In the genomic region with DNA sequence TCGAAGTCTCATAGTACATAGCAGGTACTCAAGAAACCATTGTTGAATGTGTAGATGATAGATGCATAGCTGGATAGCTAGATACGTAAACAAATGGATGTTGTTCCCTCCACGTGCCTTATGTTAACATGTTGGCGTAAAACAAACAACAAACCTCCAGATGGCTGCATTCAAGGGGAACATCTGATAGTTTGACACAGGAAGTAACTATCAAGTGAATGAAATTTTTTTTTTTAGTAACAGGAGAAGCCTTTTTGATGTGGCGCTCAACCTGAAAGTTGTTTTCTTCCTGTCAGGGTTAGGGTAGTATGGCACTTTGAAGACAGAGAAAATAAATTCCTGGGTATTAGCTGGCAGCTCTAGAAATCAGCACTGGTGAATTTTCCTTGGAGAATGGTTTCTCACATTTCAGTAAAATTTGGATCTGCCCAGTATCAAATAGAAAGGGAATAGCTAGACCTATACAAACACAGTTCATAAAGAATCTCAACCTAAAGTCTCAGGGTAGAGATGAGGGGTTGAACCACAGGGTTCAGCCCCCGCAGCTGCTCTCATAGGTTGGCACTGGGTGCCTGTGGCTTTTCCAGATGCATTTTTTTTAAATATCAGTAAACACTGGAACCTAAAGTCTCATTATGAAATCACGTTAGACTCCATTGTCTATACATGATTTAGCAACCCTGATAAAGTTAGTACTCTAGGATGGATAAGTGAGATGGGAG, we compare ENCODE assay signal across 11 cellular contexts. TPM values are rescaled to one million over a fixed set of nuclear protein-coding genes. Genes with fewer than 3 reads are reported as not detected.
DNase-seq lines count a peak whose midpoint lies in the region; ATAC-seq and TF ChIP-seq lines count a peak whose summit lies in the region.
"Had no signal": no experiment of that assay in that cellular context is flagged by ENCODE, and none has a peak within 500 bp of the region (broad histone marks: within the 10 kb centered on the region; RNA-seq: fewer than 3 reads in every experiment).

No MANE protein-coding gene starts in this region.

- no peak overlapping the region for H2BK15ac ChIP-seq in mesenchymal stem cell (ENCODE audit: low read depth, poor library complexity, severe bottlenecking)

- H3K18ac ChIP-seq in mesenchymal stem cell (ENCODE audit: low read depth in 1 of 2, low read length in 2 of 2): no peak overlapping the region

- H3K36me3 Mint-ChIP-seq in activated naive CD8-positive, alpha-beta T cell: peaks cover 9% of the 10 kb centered on the region
- H3K36me3 Mint-ChIP-seq in endothelial cell (ENCODE audit: low read depth, unreplicated experiment): peaks cover 17% of the 10 kb centered on the region

- no peak overlapping the region for H3K14ac ChIP-seq in mesenchymal stem cell (ENCODE audit: low read length in 2 of 2)

- peak overlapping the region; percentile 50 to 75 (median 69) for H3K4me2 ChIP-seq in BLaER1 treated with 17β-estradiol and CSF1 and Interleukin-3, amounts not matched to agents 10 nM and 100 nM
- H3K4me2 ChIP-seq in mesenchymal stem cell (ENCODE audit: low read length, poor library complexity, severe bottlenecking): no peak overlapping the region

- H2AK5ac ChIP-seq in mesenchymal stem cell (ENCODE audit: low read length, severe bottlenecking): no peak overlapping the region

- H3K27me3 ChIP-seq in BLaER1 treated with 17β-estradiol and CSF1 and Interleukin-3, amounts not matched to agents 10 nM and 100 nM: no peaks in the 10 kb centered on the region
- no peaks in the 10 kb centered on the region for H3K27me3 ChIP-seq in H7 (ENCODE audit: control insufficient read depth, insufficient read depth, low read length)
- H3K27me3 ChIP-seq in mesenchymal stem cell (ENCODE audit: control insufficient read depth in 1 of 2, insufficient read depth in 1 of 2, low read length in 2 of 2): no peaks in the 10 kb centered on the region
- H3K27me3 ChIP-seq: vagina had no signal

- H3K4me3 Mint-ChIP-seq in activated naive CD8-positive, alpha-beta T cell: peak overlapping the region; percentile 59
- no peak overlapping the region for H3K4me3 Mint-ChIP-seq in endothelial cell (ENCODE audit: unreplicated experiment)

- peaks cover 62% of the 10 kb centered on the region for H3K4me1 Mint-ChIP-seq in activated naive CD8-positive, alpha-beta T cell (ENCODE audit: low read depth)
- no peaks in the 10 kb centered on the region for H3K4me1 Mint-ChIP-seq in endothelial cell (ENCODE audit: unreplicated experiment)

- H4K20me1 ChIP-seq in BLaER1 treated with 17β-estradiol and CSF1 and Interleukin-3, amounts not matched to agents 10 nM and 100 nM: no peaks in the 10 kb centered on the region

- no peak overlapping the region for H4K8ac ChIP-seq in mesenchymal stem cell (ENCODE audit: low read length)

- ATAC-seq in GM18498 (IDR thresholded peaks at IDR 0.05; ENCODE audit: unreplicated experiment) (peak; percentile 48), HG03469 (IDR thresholded peaks at IDR 0.05; ENCODE audit: unreplicated experiment) (no peak)

- no peak overlapping the region for H3K23ac ChIP-seq in mesenchymal stem cell (ENCODE audit: low read length in 2 of 2)

- no peak overlapping the region for H4K91ac ChIP-seq in mesenchymal stem cell (ENCODE audit: low read length)

- no peak overlapping the region for H2BK5ac ChIP-seq in mesenchymal stem cell (ENCODE audit: low read depth, low read length, poor library complexity, severe bottlenecking)

- peaks cover 37 to 84% (median 63%) of the 10 kb centered on the region in 10 experiments for H3K4me1 ChIP-seq in BLaER1 treated with 17β-estradiol and CSF1 and Interleukin-3, amounts not matched to agents 10 nM and 100 nM
- H3K4me1 ChIP-seq in mesenchymal stem cell (ENCODE audit: control insufficient read depth, insufficient read depth, low read depth, low read length): no peaks in the 10 kb centered on the region
- H3K4me1 ChIP-seq: vagina had no signal

- H2AFZ ChIP-seq in mesenchymal stem cell (ENCODE audit: low read depth, low read length): no peak overlapping the region

- peak overlapping the region in 10 of 11 experiments; percentile 7 to 55 (median 43); a peak in 15 of 22 replicates for H3K27ac ChIP-seq in BLaER1 treated with 17β-estradiol and CSF1 and Interleukin-3, amounts not matched to agents 10 nM and 100 nM
- H3K27ac ChIP-seq in mesenchymal stem cell (ENCODE audit: low read length, poor library complexity, severe bottlenecking): no peak overlapping the region
- H3K27ac ChIP-seq: SK-N-MC, vagina had no signal

- peak; percentile 18 for DNase-seq in NCI-H2107 (lab: John Stamatoyannopoulos, UW)
- DNase-seq in H7: no peak
- DNase-seq in endothelial cell (ENCODE audit: low spot score): no peak
- DNase-seq in mesenchymal stem cell: no peak
- DNase-seq: MV-4-11 had no signal

- H3K27ac Mint-ChIP-seq in activated naive CD8-positive, alpha-beta T cell: peak overlapping the region; percentile 83
- no peak overlapping the region for H3K27ac Mint-ChIP-seq in endothelial cell (ENCODE audit: unreplicated experiment)

- peaks cover 15% of the 10 kb centered on the region for H3K9me3 Mint-ChIP-seq in activated naive CD8-positive, alpha-beta T cell (ENCODE audit: low read depth)
- peaks cover 8% of the 10 kb centered on the region for H3K9me3 Mint-ChIP-seq in endothelial cell (ENCODE audit: unreplicated experiment)

- H3K4me3 ChIP-seq in BLaER1 treated with 17β-estradiol and CSF1 and Interleukin-3, amounts not matched to agents 10 nM and 100 nM: peak overlapping the region in 4 of 10 experiments; percentile 1 to 46 (median 24); a peak in 5 of 20 replicates
- H3K4me3 ChIP-seq in H7 (ENCODE audit: insufficient read depth, low read depth, low read length) (no peak overlapping the region), mesenchymal stem cell (ENCODE audit: insufficient read depth in 1 of 2, low read depth in 1 of 2, low read length in 2 of 2) (no peak overlapping the region)
- H3K4me3 ChIP-seq: SK-N-MC, vagina had no signal

- peaks cover 0 to 16% (median 0%) of the 10 kb centered on the region in 11 experiments; a peak in 6 of 22 replicates for H3K36me3 ChIP-seq in BLaER1 treated with 17β-estradiol and CSF1 and Interleukin-3, amounts not matched to agents 10 nM and 100 nM
- H3K36me3 ChIP-seq in H7 (replicated peaks; ENCODE audit: control insufficient read depth, insufficient read depth, low read length): no peaks in the 10 kb centered on the region
- no peaks in the 10 kb centered on the region for H3K36me3 ChIP-seq in mesenchymal stem cell (ENCODE audit: control insufficient read depth in 1 of 2, insufficient read depth in 2 of 2, low read depth in 1 of 2, low read length in 2 of 2)
- H3K36me3 ChIP-seq: vagina had no signal

- no peaks in the 10 kb centered on the region for H3K27me3 Mint-ChIP-seq in activated naive CD8-positive, alpha-beta T cell
- H3K27me3 Mint-ChIP-seq in endothelial cell (ENCODE audit: unreplicated experiment): no peaks in the 10 kb centered on the region

- no peak overlapping the region for H3K4ac ChIP-seq in mesenchymal stem cell (ENCODE audit: low read depth in 1 of 2, low read length in 2 of 2)

- H2BK12ac ChIP-seq in mesenchymal stem cell (ENCODE audit: low read length in 2 of 2): no peak overlapping the region

- H2BK120ac ChIP-seq in mesenchymal stem cell (ENCODE audit: low read depth, low read length): no peak overlapping the region

- TF ChIP-seq CTCF in endothelial cell (IDR thresholded peaks at IDR 0.05; ENCODE audit: unreplicated experiment): no peak

- H3K79me1 ChIP-seq in mesenchymal stem cell (replicated peaks; ENCODE audit: low read length, poor library complexity, severe bottlenecking): no peaks in the 10 kb centered on the region

- H3K9me3 ChIP-seq in BLaER1 treated with 17β-estradiol and CSF1 and Interleukin-3, amounts not matched to agents 10 nM and 100 nM (replicated peaks in 1 of 11): peaks cover 40 to 54% (median 48%) of the 10 kb centered on the region in 11 experiments
- peaks cover 16% of the 10 kb centered on the region for H3K9me3 ChIP-seq in mesenchymal stem cell (ENCODE audit: control insufficient read depth, low read length)

- WGBS in mesenchymal stem cell: 85% methylated on average over 6 of the region's 7 CpGs

- peak overlapping the region in 5 of 11 experiments; percentile 8 to 50 (median 36); a peak in 6 of 22 replicates for H3K9ac ChIP-seq in BLaER1 treated with 17β-estradiol and CSF1 and Interleukin-3, amounts not matched to agents 10 nM and 100 nM
- H3K9ac ChIP-seq in mesenchymal stem cell (ENCODE audit: low read length): no peak overlapping the region

RNA-seq across cellular contexts. Expression of gene RAP1B, which starts 18.8 kb away (rescaled TPM):
- total RNA-seq in H7 (2014; rRNA removed; shearing (Covaris generic)): 89.3 and 103 TPM in 2 replicates
- 206 TPM for total RNA-seq in endothelial cell (ENCODE audit: unreplicated experiment)
- polyA plus RNA-seq in mesenchymal stem cell (2013, experiment 1 of 2): 219 TPM
- 229 TPM for polyA plus RNA-seq in mesenchymal stem cell (2013, experiment 2 of 2)
